ENCODE assay signal across 26 cellular contexts in genomic region chr7:129078455-129078854, GRCh38. TPM values are rescaled to one million over a fixed set of nuclear protein-coding genes. Genes with fewer than 3 reads are reported as not detected.
DNase-seq lines count a peak whose midpoint lies in the region; ATAC-seq and TF ChIP-seq lines count a peak whose summit lies in the region.
"Had no signal": no experiment of that assay in that cellular context is flagged by ENCODE, and none has a peak within 500 bp of the region (broad histone marks: within the 10 kb centered on the region; RNA-seq: fewer than 3 reads in every experiment).

No MANE protein-coding gene starts in this region.

- H3K9me3 ChIP-seq in HEK293 (ENCODE audit: control insufficient read depth, insufficient read depth, low read depth, low read length), result no peaks in the 10 kb centered on the region
- no peaks in the 10 kb centered on the region for H3K9me3 ChIP-seq in tibial artery
- H3K9me3 ChIP-seq: BE2C had no signal

- CTCF ChIA-PET in HEK293 (lab: Yijun Ruan, JAX), result interaction anchor here (4.8 kb wide), 1 partner anchor 13 kb away, joined by 18 read pairs; no protein-coding TSS in a partner anchor
- CTCF ChIA-PET in WTC11 (lab: Charles Lee), result interaction anchor here (1.4 kb wide), 1 partner anchor 13 kb away, joined by 6 read pairs; no protein-coding TSS in a partner anchor

- DNase-seq in WTC11 (ENCODE audit: low spot score), result no peak
- peak; percentile 14 for DNase-seq in coronary artery (ENCODE audit: low spot score)
- peak; percentile 24 for DNase-seq in islet precursor cell
- no peak for DNase-seq in tibial artery
- no peak for DNase-seq in effector memory CD8-positive, alpha-beta T cell
- DNase-seq: 8988T; ACHN; BE2C; C1 segment of cervical spinal cord; CD4-positive, alpha-beta memory T cell; CD4-positive, CD25-positive, alpha-beta regulatory T cell; CD8-positive, alpha-beta memory T cell; COR-L47; DMS 273 treated with DMSO at 0.1 percent for 48 hours; DMS153; DMS53; DMS79; DND-41; EL; GDM1 had no signal

- TF ChIP-seq CTCF in HEK293 (tag by site-specific recombination; IDR thresholded peaks at IDR 0.05) (no peak), WTC11 (IDR thresholded peaks at IDR 0.05) (no peak), coronary artery (IDR thresholded peaks at IDR 0.05) (no peak), tibial artery (IDR thresholded peaks at IDR 0.05) (no peak)

- intact Hi-C loops in tibial artery (cut with DNase I; ENCODE audit: low total_unique reads), result no loop called here

- H3K36me3 ChIP-seq in HEK293 (ENCODE audit: control insufficient read depth in 2 of 2, insufficient read depth in 1 of 2, low read length in 2 of 2), result no peaks in the 10 kb centered on the region
- no peaks in the 10 kb centered on the region for H3K36me3 ChIP-seq in tibial artery
- H3K36me3 ChIP-seq: BE2C, BLaER1 had no signal

- H3K9me3 Mint-ChIP-seq in WTC11, result peaks cover 6% of the 10 kb centered on the region
- no peaks in the 10 kb centered on the region for H3K9me3 Mint-ChIP-seq in effector memory CD8-positive, alpha-beta T cell
- H3K9me3 Mint-ChIP-seq: CD8-positive, alpha-beta memory T cell had no signal

- H3K27me3 Mint-ChIP-seq in WTC11 (ENCODE audit: low read depth), result no peaks in the 10 kb centered on the region
- peaks cover 16 to 47% of the 10 kb centered on the region in 2 donors for H3K27me3 Mint-ChIP-seq in effector memory CD8-positive, alpha-beta T cell

- H3K4me1 ChIP-seq in HEK293 (ENCODE audit: control insufficient read depth, insufficient read depth, low read length) (no peaks in the 10 kb centered on the region), tibial artery (no peaks in the 10 kb centered on the region)
- H3K4me1 ChIP-seq: BE2C, BLaER1 had no signal

- H3K27ac Mint-ChIP-seq in WTC11, result no peak overlapping the region
- H3K27ac Mint-ChIP-seq in effector memory CD8-positive, alpha-beta T cell, result no peak overlapping the region
- H3K27ac Mint-ChIP-seq: CD14-positive monocyte; CD4-positive, alpha-beta memory T cell; CD4-positive, CD25-positive, alpha-beta regulatory T cell had no signal

- no peaks in the 10 kb centered on the region for H3K4me1 Mint-ChIP-seq in WTC11
- no peaks in the 10 kb centered on the region for H3K4me1 Mint-ChIP-seq in effector memory CD8-positive, alpha-beta T cell (ENCODE audit: low read depth in 2 of 2)
- H3K4me1 Mint-ChIP-seq: CD4-positive, alpha-beta memory T cell; CD4-positive, CD25-positive, alpha-beta regulatory T cell; CD8-positive, alpha-beta memory T cell had no signal

- H3K27ac ChIP-seq in HEK293 (ENCODE audit: extremely low read depth, low read depth, low read length), result no peak overlapping the region
- no peak overlapping the region for H3K27ac ChIP-seq in coronary artery
- no peak overlapping the region for H3K27ac ChIP-seq in tibial artery
- H3K27ac ChIP-seq: BLaER1 had no signal

- peaks cover 0 to 9% of the 10 kb centered on the region in 2 donors for H3K27me3 ChIP-seq in tibial artery
- H3K27me3 ChIP-seq: BE2C, BLaER1 had no signal

- ATAC-seq in WTC11 (no peak), SK-N-SH treated with all-trans-retinoic acid at 6 μM for 48 hours (no peak), HG03095 (IDR thresholded peaks at IDR 0.05; ENCODE audit: unreplicated experiment) (no peak)
- no peak for ATAC-seq in effector memory CD8-positive, alpha-beta T cell (replicated peaks)
- ATAC-seq: GM12878 had no signal

- POLR2A ChIA-PET in HEK293 (lab: Yijun Ruan, JAX), result no interaction called here
- POLR2A ChIA-PET in WTC11 (lab: Charles Lee), result no interaction called here

- H3K4me3 ChIP-seq in HEK293 (ENCODE audit: low read depth, low read length), result no peak overlapping the region
- no peak overlapping the region for H3K4me3 ChIP-seq in coronary artery
- no peak overlapping the region for H3K4me3 ChIP-seq in tibial artery
- H3K4me3 ChIP-seq: BLaER1, GM12878 had no signal

- H3K36me3 Mint-ChIP-seq in WTC11, result no peaks in the 10 kb centered on the region
- H3K36me3 Mint-ChIP-seq in effector memory CD8-positive, alpha-beta T cell (ENCODE audit: insufficient read depth), result no peaks in the 10 kb centered on the region
- H3K36me3 Mint-ChIP-seq: CD14-positive monocyte; CD4-positive, alpha-beta memory T cell; CD4-positive, CD25-positive, alpha-beta regulatory T cell; CD8-positive, alpha-beta memory T cell had no signal

- H3K4me3 Mint-ChIP-seq in WTC11, result no peak overlapping the region
- H3K4me3 Mint-ChIP-seq in effector memory CD8-positive, alpha-beta T cell, result no peak overlapping the region
- H3K4me3 Mint-ChIP-seq: CD14-positive monocyte; CD4-positive, alpha-beta memory T cell; CD8-positive, alpha-beta memory T cell had no signal

TF ChIP-seq in HEK293, 187 proteins besides CTCF, POLR2A, EP300 and RAD21:
- TF ChIP-seq ZNF121 (tag by site-specific recombination; IDR thresholded peaks at IDR 0.05) (peak; percentile 86), ZNF626 (tag by site-specific recombination; IDR thresholded peaks at IDR 0.05) (no peak)

TF ChIP-seq in WTC11, 78 proteins besides CTCF, POLR2A, EP300 and RAD21:
- no peak for TF ChIP-seq ATF2 (CRISPR knock-in tag; IDR thresholded peaks at IDR 0.05; ENCODE audit: borderline replicate concordance, low read depth)
- TF ChIP-seq ZNF121 (CRISPR knock-in tag; IDR thresholded peaks at IDR 0.05), result peak; percentile 63

TF ChIP-seq in SK-N-SH treated with all-trans-retinoic acid at 6 μM for 48 hours, 23 proteins besides CTCF, POLR2A, EP300 and RAD21:
- no peak for TF ChIP-seq ZNF565 (CRISPR knock-in tag; conservative IDR thresholded peaks at IDR 0.05; ENCODE audit: low read depth)
- no peak for TF ChIP-seq BACH2 (CRISPR knock-in tag; IDR thresholded peaks at IDR 0.05; ENCODE audit: borderline replicate concordance)
- TF ChIP-seq CREB5 (CRISPR knock-in tag; IDR thresholded peaks at IDR 0.05; ENCODE audit: low read depth), result no peak
- TF ChIP-seq ISL1 (CRISPR knock-in tag; IDR thresholded peaks at IDR 0.05), result no peak

RNA-seq across cellular contexts. Expression of gene TNPO3, which starts 23.5 kb away (rescaled TPM):
- 87.0 to 91.7 TPM (median 89.1 TPM) in 3 replicates for total RNA-seq in WTC11 (2021)

Comparison
In these comparisons a context has a peak if more than half of its experiments do, and no peak if none do; other contexts are left out.
1. DNase-seq: peak in coronary artery (single experiment) and islet precursor cell (single experiment); none in WTC11 (single experiment), tibial artery (0 of 2) and effector memory CD8-positive, alpha-beta T cell (0 of 3).
2. Of the 8 proteins assayed by ChIP-seq in both HEK293 and WTC11: peak only in HEK293: none; only in WTC11: none; in both: ZNF121; in neither: 7.